Comparison of ENCODE assay signal across 9 cellular contexts in genomic region chr5:180790020-180790419, GRCh38. TPM values are rescaled to one million over a fixed set of nuclear protein-coding genes. Genes with fewer than 3 reads are reported as not detected.
DNase-seq lines count a peak whose midpoint lies in the region; ATAC-seq and TF ChIP-seq lines count a peak whose summit lies in the region.
"Had no signal": no experiment of that assay in that cellular context is flagged by ENCODE, and none has a peak within 500 bp of the region (broad histone marks: within the 10 kb centered on the region; RNA-seq: fewer than 3 reads in every experiment).

No MANE protein-coding gene starts in this region.

- peak; percentile 36 for TF ChIP-seq CTCF in foreskin keratinocyte (conservative IDR thresholded peaks at IDR 0.05)

- peak overlapping the region; percentile 7 for H3K27ac Mint-ChIP-seq in activated CD4-positive, alpha-beta T cell treated with anti-CD3 and anti-CD28 coated beads, Interleukin-2, amount 10 ng/mL, durations not matched to agents 24 days and 14 days
- no peak overlapping the region for H3K27ac Mint-ChIP-seq in stimulated activated memory B cell treated with anti-CD40 and anti-IgM and Interleukin-4, amounts not matched to agents 10 μg/mL and 1 μg/mL and 100 μg/mL, for 72 hours

- no peak overlapping the region for H3K4me3 Mint-ChIP-seq in activated CD4-positive, alpha-beta T cell treated with anti-CD3 and anti-CD28 coated beads, Interleukin-2, amount 10 ng/mL, durations not matched to agents 24 days and 14 days
- H3K4me3 Mint-ChIP-seq in stimulated activated memory B cell treated with anti-CD40 and anti-IgM and Interleukin-4, amounts not matched to agents 10 μg/mL and 1 μg/mL and 100 μg/mL, for 72 hours = peak overlapping the region; percentile 24

- intact Hi-C loops in activated CD4-positive, alpha-beta T cell treated with anti-CD3 and anti-CD28 coated beads, Interleukin-2, amount 10 ng/mL, durations not matched to agents 24 days and 14 days (cut with micrococcal nuclease) = no loop called here

- no peak for ATAC-seq in foreskin keratinocyte
- ATAC-seq in stimulated activated memory B cell treated with anti-CD40 and anti-IgM and Interleukin-4, amounts not matched to agents 10 μg/mL and 1 μg/mL and 100 μg/mL, for 72 hours = peak; percentile 59

- H3K4me1 ChIP-seq in foreskin keratinocyte = peaks cover 12% of the 10 kb centered on the region

- peak; percentile 57 for DNase-seq in activated CD4-positive, alpha-beta T cell treated with anti-CD3 and anti-CD28 coated beads, Interleukin-2, amount 10 ng/mL, durations not matched to agents 24 days and 14 days
- no peak for DNase-seq in activated CD4-positive, alpha-beta T cell treated with anti-CD3 and anti-CD28 coated beads, Interleukin-2, amount 50 U/mL, for 4 hours
- DNase-seq in SK-MEL-5 (ENCODE audit: low read depth, low spot score) (peak; percentile 81), foreskin keratinocyte (no peak), cerebellum (ENCODE audit: low spot score) (no peak), mucosa of gallbladder (ENCODE audit: low spot score) (no peak), Ammon's horn (ENCODE audit: low spot score) (no peak)
- DNase-seq: activated CD4-positive, CD25-positive, alpha-beta regulatory T cell treated with anti-CD3 and anti-CD28 coated beads, Interleukin-2, amount 50 U/mL, for 72 hours had no signal

- no peak overlapping the region for H3K27ac ChIP-seq in foreskin keratinocyte

- no peaks in the 10 kb centered on the region for H3K27me3 ChIP-seq in foreskin keratinocyte

- in situ Hi-C loops in SK-MEL-5 (cut with HindIII; ENCODE audit: low pct_unique_long_range_greater_than_20kb, low sequenced_read_pairs) = no loop called here

- H3K36me3 Mint-ChIP-seq in activated CD4-positive, alpha-beta T cell treated with anti-CD3 and anti-CD28 coated beads, Interleukin-2, amount 10 ng/mL, durations not matched to agents 24 days and 14 days (ENCODE audit: low read depth) = peaks cover 54% of the 10 kb centered on the region
- peaks cover 51% of the 10 kb centered on the region for H3K36me3 Mint-ChIP-seq in stimulated activated memory B cell treated with anti-CD40 and anti-IgM and Interleukin-4, amounts not matched to agents 10 μg/mL and 1 μg/mL and 100 μg/mL, for 72 hours

- no peaks in the 10 kb centered on the region for H3K27me3 Mint-ChIP-seq in activated CD4-positive, alpha-beta T cell treated with anti-CD3 and anti-CD28 coated beads, Interleukin-2, amount 10 ng/mL, durations not matched to agents 24 days and 14 days
- H3K27me3 Mint-ChIP-seq in stimulated activated memory B cell treated with anti-CD40 and anti-IgM and Interleukin-4, amounts not matched to agents 10 μg/mL and 1 μg/mL and 100 μg/mL, for 72 hours = no peaks in the 10 kb centered on the region

- H3K9me3 Mint-ChIP-seq in activated CD4-positive, alpha-beta T cell treated with anti-CD3 and anti-CD28 coated beads, Interleukin-2, amount 10 ng/mL, durations not matched to agents 24 days and 14 days = no peaks in the 10 kb centered on the region
- no peaks in the 10 kb centered on the region for H3K9me3 Mint-ChIP-seq in stimulated activated memory B cell treated with anti-CD40 and anti-IgM and Interleukin-4, amounts not matched to agents 10 μg/mL and 1 μg/mL and 100 μg/mL, for 72 hours

- H3K4me1 Mint-ChIP-seq in activated CD4-positive, alpha-beta T cell treated with anti-CD3 and anti-CD28 coated beads, Interleukin-2, amount 10 ng/mL, durations not matched to agents 24 days and 14 days = peaks cover 26% of the 10 kb centered on the region
- H3K4me1 Mint-ChIP-seq in stimulated activated memory B cell treated with anti-CD40 and anti-IgM and Interleukin-4, amounts not matched to agents 10 μg/mL and 1 μg/mL and 100 μg/mL, for 72 hours = peaks cover 74% of the 10 kb centered on the region

RNA-seq across cellular contexts. Expression of gene MGAT1, which starts 12.6 kb away (rescaled TPM):
- total RNA-seq in activated CD4-positive, alpha-beta T cell treated with anti-CD3 and anti-CD28 coated beads, Interleukin-2, amount 10 ng/mL, durations not matched to agents 24 days and 14 days = 119 and 122 TPM in 2 replicates
- 39.6 and 42.3 TPM in 2 replicates for total RNA-seq in SK-MEL-5 (2014; rRNA removed; shearing (Covaris generic))
- 93.8 and 98.2 TPM in 2 replicates for polyA plus RNA-seq in SK-MEL-5 (2015; cell fraction: cytosol; rRNA removed)
- polyA plus RNA-seq in SK-MEL-5 (2015; cell fraction: nucleus; rRNA removed) = 103 and 133 TPM in 2 replicates
- total RNA-seq in foreskin keratinocyte = 85.6 and 105 TPM in 2 replicates
- 78.9 and 96.4 TPM in 2 replicates for polyA plus RNA-seq in foreskin keratinocyte
- 24.1 TPM for total RNA-seq in cerebellum
- total RNA-seq in mucosa of gallbladder = 145 TPM

RNA-seq across cellular contexts. Expression of gene OR2Y1, which starts 50.2 kb away (rescaled TPM):
- not detected in 2 replicates for total RNA-seq in activated CD4-positive, alpha-beta T cell treated with anti-CD3 and anti-CD28 coated beads, Interleukin-2, amount 10 ng/mL, durations not matched to agents 24 days and 14 days
- total RNA-seq in SK-MEL-5 (2014; rRNA removed; shearing (Covaris generic)) = not detected in 2 replicates
- not detected in 2 replicates for polyA plus RNA-seq in SK-MEL-5 (2015; cell fraction: cytosol; rRNA removed)
- not detected in 2 replicates for polyA plus RNA-seq in SK-MEL-5 (2015; cell fraction: nucleus; rRNA removed)
- total RNA-seq in foreskin keratinocyte (not detected in 2 replicates), cerebellum (not detected), mucosa of gallbladder (not detected)
- not detected in 2 replicates for polyA plus RNA-seq in foreskin keratinocyte

Comparison
In these comparisons a context has a peak if more than half of its experiments do, and no peak if none do; other contexts are left out.
1. DNase-seq: peak in activated CD4-positive, alpha-beta T cell treated with anti-CD3 and anti-CD28 coated beads, Interleukin-2, amount 10 ng/mL, durations not matched to agents 24 days and 14 days (single experiment) and SK-MEL-5 (single experiment); none in activated CD4-positive, alpha-beta T cell treated with anti-CD3 and anti-CD28 coated beads, Interleukin-2, amount 50 U/mL, for 4 hours (0 of 2), foreskin keratinocyte (0 of 2), cerebellum (single experiment), mucosa of gallbladder (single experiment) and Ammon's horn (single experiment).